In the genomic region with DNA sequence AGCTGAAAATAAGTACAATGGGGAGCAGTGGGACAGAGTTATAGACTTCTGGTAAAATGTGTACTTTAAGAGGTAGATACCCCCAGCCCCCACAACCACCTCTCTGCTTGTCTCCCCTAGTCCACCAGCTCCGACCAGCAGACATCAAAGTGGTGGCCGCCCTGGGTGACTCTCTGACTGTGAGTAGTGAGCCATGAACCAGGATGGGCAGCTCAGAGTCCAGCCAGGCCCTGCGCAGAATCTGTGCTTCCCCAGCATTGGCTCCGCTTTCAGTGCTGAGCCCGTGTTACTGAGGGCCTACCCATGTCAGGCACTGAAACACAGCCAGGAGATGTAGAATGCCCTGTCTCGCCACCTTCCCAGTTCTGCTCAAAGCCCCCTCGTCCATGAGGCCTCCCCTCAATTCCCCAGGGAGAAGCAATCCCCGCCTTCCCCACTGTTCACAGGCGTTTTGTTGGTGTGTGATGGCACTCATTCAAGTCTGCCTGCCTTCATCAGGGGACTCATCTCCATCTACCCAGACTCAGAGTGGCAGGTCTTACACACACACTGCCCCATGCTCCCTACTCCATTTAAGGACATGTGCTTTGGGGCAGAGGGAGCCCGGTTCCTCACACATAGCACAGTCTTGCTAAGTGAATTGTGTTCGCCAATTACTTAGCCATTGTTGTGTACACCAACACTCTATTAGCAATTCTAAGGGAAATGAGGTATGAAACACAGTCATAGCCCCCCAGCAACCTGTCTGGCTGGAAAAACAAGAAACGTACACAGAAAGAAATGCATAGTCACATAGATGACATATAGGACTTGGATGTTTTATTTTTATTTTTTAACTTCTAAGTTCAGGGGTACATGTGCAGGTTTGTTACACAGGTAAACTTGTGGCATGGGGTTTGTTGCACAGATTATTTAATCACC, we compare ENCODE assay signal across 1 cellular context.
TF ChIP-seq lines count a peak whose summit lies in the region.

No MANE protein-coding gene starts in this region.

TF ChIP-seq in IMR-90, 13 proteins besides CTCF, POLR2A, EP300 and RAD21:
- TF ChIP-seq, protein P1, sequence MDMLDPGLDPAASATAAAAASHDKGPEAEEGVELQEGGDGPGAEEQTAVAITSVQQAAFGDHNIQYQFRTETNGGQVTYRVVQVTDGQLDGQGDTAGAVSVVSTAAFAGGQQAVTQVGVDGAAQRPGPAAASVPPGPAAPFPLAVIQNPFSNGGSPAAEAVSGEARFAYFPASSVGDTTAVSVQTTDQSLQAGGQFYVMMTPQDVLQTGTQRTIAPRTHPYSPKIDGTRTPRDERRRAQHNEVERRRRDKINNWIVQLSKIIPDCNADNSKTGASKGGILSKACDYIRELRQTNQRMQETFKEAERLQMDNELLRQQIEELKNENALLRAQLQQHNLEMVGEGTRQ (IDR thresholded peaks at IDR 0.05; ENCODE audit: low read depth, low read length): no peak
- TF ChIP-seq CEBPB (IDR thresholded peaks at IDR 0.05; ENCODE audit: low read depth, low read length): no peak
- TF ChIP-seq RCOR1 (IDR thresholded peaks at IDR 0.05; ENCODE audit: insufficient replicate concordance, low read length): no peak
- no peak for TF ChIP-seq FOS (IDR thresholded peaks at IDR 0.05; ENCODE audit: low read depth, low read length)
- TF ChIP-seq NFE2L2 (IDR thresholded peaks at IDR 0.05; ENCODE audit: low read depth, low read length): no peak
- TF ChIP-seq SMC3 (IDR thresholded peaks at IDR 0.05; ENCODE audit: low read depth, low read length): no peak
- TF ChIP-seq MXI1 (IDR thresholded peaks at IDR 0.05; ENCODE audit: borderline replicate concordance, low read depth, low read length): no peak
- TF ChIP-seq BHLHE40 (IDR thresholded peaks at IDR 0.05; ENCODE audit: low read depth, low read length): no peak
- TF ChIP-seq CHD1 (IDR thresholded peaks at IDR 0.05; ENCODE audit: low read depth, low read length): no peak
- TF ChIP-seq RFX5 (IDR thresholded peaks at IDR 0.05; ENCODE audit: low read depth, low read length): no peak
- TF ChIP-seq MAFK (IDR thresholded peaks at IDR 0.05; ENCODE audit: low read depth, low read length): no peak
- TF ChIP-seq, protein P2, sequence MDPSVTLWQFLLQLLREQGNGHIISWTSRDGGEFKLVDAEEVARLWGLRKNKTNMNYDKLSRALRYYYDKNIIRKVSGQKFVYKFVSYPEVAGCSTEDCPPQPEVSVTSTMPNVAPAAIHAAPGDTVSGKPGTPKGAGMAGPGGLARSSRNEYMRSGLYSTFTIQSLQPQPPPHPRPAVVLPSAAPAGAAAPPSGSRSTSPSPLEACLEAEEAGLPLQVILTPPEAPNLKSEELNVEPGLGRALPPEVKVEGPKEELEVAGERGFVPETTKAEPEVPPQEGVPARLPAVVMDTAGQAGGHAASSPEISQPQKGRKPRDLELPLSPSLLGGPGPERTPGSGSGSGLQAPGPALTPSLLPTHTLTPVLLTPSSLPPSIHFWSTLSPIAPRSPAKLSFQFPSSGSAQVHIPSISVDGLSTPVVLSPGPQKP (IDR thresholded peaks at IDR 0.05; ENCODE audit: borderline replicate concordance, low read depth, low read length): no peak
- TF ChIP-seq MAZ (IDR thresholded peaks at IDR 0.05; ENCODE audit: borderline replicate concordance, low read depth, low read length): no peak
